13 cellular contexts compared by ENCODE assay signal in genomic region chr6:32202186-32202585, GRCh38. TPM values are rescaled to one million over a fixed set of nuclear protein-coding genes. Genes with fewer than 3 reads are reported as not detected.
DNase-seq lines count a peak whose midpoint lies in the region; ATAC-seq, FAIRE-seq and TF ChIP-seq lines count a peak whose summit lies in the region.
"Had no signal": no experiment of that assay in that cellular context is flagged by ENCODE, and none has a peak within 500 bp of the region (broad histone marks: within the 10 kb centered on the region; RNA-seq: fewer than 3 reads in every experiment).

No MANE protein-coding gene starts in this region.

- no peak for TF ChIP-seq RAD21 in HepG2 (CRISPR knock-in tag; IDR thresholded peaks at IDR 0.05)

- TF ChIP-seq EP300 in HepG2 (IDR thresholded peaks at IDR 0.05; ENCODE audit: low read depth in 2 of 2, low read length in 2 of 2): no peak
- no peak for TF ChIP-seq EP300 in HepG2 (CRISPR knock-in tag; IDR thresholded peaks at IDR 0.05; ENCODE audit: borderline replicate concordance)

- no peaks in the 10 kb centered on the region for H4K20me1 ChIP-seq in HepG2 (ENCODE audit: insufficient read depth, low read length)
- H4K20me1 ChIP-seq in osteoblast (ENCODE audit: insufficient read depth, low read length): no peaks in the 10 kb centered on the region
- H4K20me1 ChIP-seq: BLaER1 treated with 17β-estradiol and CSF1 and Interleukin-3, amounts not matched to agents 10 nM and 100 nM had no signal

- BruUV-seq in HepG2 (replicated peaks; lab: Mats Ljungman, UMichigan): no TSS peak

- H3K9me3 ChIP-seq in HepG2 (ENCODE audit: low read length) (no peaks in the 10 kb centered on the region), right lobe of liver (no peaks in the 10 kb centered on the region), SJCRH30 (replicated peaks) (no peaks in the 10 kb centered on the region), osteoblast (ENCODE audit: low read depth, low read length) (no peaks in the 10 kb centered on the region)

- DNase-seq in HepG2 (ENCODE audit: low spot score): no peak
- no peak for DNase-seq in right lobe of liver
- DNase-seq in SJCRH30: peak in 1 of 2 experiments; percentile 20
- peak; percentile 2 for DNase-seq in osteoblast (ENCODE audit: insufficient read length, low spot score, missing footprints)
- no peak for DNase-seq in dorsolateral prefrontal cortex
- no peak for DNase-seq in HEK293T (ENCODE audit: extremely low spot score)
- DNase-seq: ACHN; Calu3; CD4-positive, alpha-beta T cell; DMS 273 treated with DMSO at 0.1 percent for 48 hours had no signal

- H3K79me2 ChIP-seq in HepG2 (ENCODE audit: insufficient read depth, low read length) (no peaks in the 10 kb centered on the region), osteoblast (ENCODE audit: insufficient read depth, low read length) (no peaks in the 10 kb centered on the region)

- no peak overlapping the region for H3K9ac ChIP-seq in HepG2 (ENCODE audit: insufficient read depth, low read depth, low read length)
- H3K9ac ChIP-seq: BLaER1 treated with 17β-estradiol and CSF1 and Interleukin-3, amounts not matched to agents 10 nM and 100 nM had no signal

- in situ Hi-C loops in HepG2 (cut with HindIII; ENCODE audit: extremely low pct_ligation_motif_present, low pct_unique_long_range_greater_than_20kb): no loop called here

- H3K27me3 ChIP-seq in HepG2 (ENCODE audit: control insufficient read depth in 1 of 2, insufficient read depth in 2 of 2, low read length in 2 of 2): peaks cover 4 to 29% of the 10 kb centered on the region in 2 experiments; a peak in 4 of 5 replicates
- no peaks in the 10 kb centered on the region for H3K27me3 ChIP-seq in right lobe of liver
- H3K27me3 ChIP-seq in SJCRH30: no peaks in the 10 kb centered on the region
- peaks cover 5% of the 10 kb centered on the region for H3K27me3 ChIP-seq in osteoblast (ENCODE audit: insufficient read depth, low read length)
- H3K27me3 ChIP-seq in dorsolateral prefrontal cortex: no peaks in the 10 kb centered on the region
- H3K27me3 ChIP-seq: BLaER1 treated with 17β-estradiol and CSF1 and Interleukin-3, amounts not matched to agents 10 nM and 100 nM had no signal

- H3K4me2 ChIP-seq in HepG2 (ENCODE audit: low read depth, low read length) (no peak overlapping the region), osteoblast (ENCODE audit: insufficient read depth, low read length) (no peak overlapping the region)

- H2AFZ ChIP-seq in HepG2 (ENCODE audit: low read length) (no peak overlapping the region), osteoblast (ENCODE audit: low read length) (no peak overlapping the region)

- WGBS in HepG2 (ENCODE audit: low lambda C conversion rate): 50% methylated on average over 8 of the region's 9 CpGs
- 62% methylated on average over 3 of the region's 9 CpGs for WGBS in right lobe of liver (ENCODE audit: insufficient coverage, low coverage, low lambda C conversion rate, missing lambda C conversion rate)

- H3K4me3 ChIP-seq in HepG2 (replicated peaks in 1 of 3; ENCODE audit: insufficient read depth in 1 of 3, low read depth in 2 of 3, low read length in 3 of 3) (no peak overlapping the region), right lobe of liver (no peak overlapping the region), SJCRH30 (peak overlapping the region; percentile 17; the same call in 1 of the 2 replicates), osteoblast (ENCODE audit: insufficient read depth, low read length) (no peak overlapping the region), dorsolateral prefrontal cortex (no peak overlapping the region)
- H3K4me3 ChIP-seq: BLaER1 treated with 17β-estradiol and CSF1 and Interleukin-3, amounts not matched to agents 10 nM and 100 nM had no signal

- no peak overlapping the region for H3K27ac ChIP-seq in HepG2 (ENCODE audit: extremely low read length, insufficient read depth, low read length)
- H3K27ac ChIP-seq in right lobe of liver: no peak overlapping the region
- H3K27ac ChIP-seq in SJCRH30: peak overlapping the region; percentile 22
- no peak overlapping the region for H3K27ac ChIP-seq in osteoblast (ENCODE audit: low read depth, low read length)
- H3K27ac ChIP-seq in dorsolateral prefrontal cortex: no peak overlapping the region
- H3K27ac ChIP-seq: BLaER1 treated with 17β-estradiol and CSF1 and Interleukin-3, amounts not matched to agents 10 nM and 100 nM had no signal

- CTCF ChIA-PET in HepG2 (lab: Yijun Ruan, JAX; ENCODE audit: low intra/inter-chr PET ratio, low total read pairs) (no interaction called here), HEK293T (lab: Yijun Ruan, JAX) (no interaction called here)

- no peaks in the 10 kb centered on the region for H3K36me3 ChIP-seq in HepG2 (replicated peaks in 1 of 2; ENCODE audit: control insufficient read depth in 1 of 2, insufficient read depth in 2 of 2, low read length in 2 of 2)
- no peaks in the 10 kb centered on the region for H3K36me3 ChIP-seq in right lobe of liver
- no peaks in the 10 kb centered on the region for H3K36me3 ChIP-seq in SJCRH30
- no peaks in the 10 kb centered on the region for H3K36me3 ChIP-seq in osteoblast (ENCODE audit: insufficient read depth, low read length)
- H3K36me3 ChIP-seq: BLaER1 treated with 17β-estradiol and CSF1 and Interleukin-3, amounts not matched to agents 10 nM and 100 nM had no signal

- TF ChIP-seq CTCF in HepG2 (CRISPR knock-in tag; IDR thresholded peaks at IDR 0.05): no peak
- no peak for TF ChIP-seq CTCF in right lobe of liver (IDR thresholded peaks at IDR 0.05)
- no peak for TF ChIP-seq CTCF in osteoblast (IDR thresholded peaks at IDR 0.05; ENCODE audit: extremely low read depth, low read depth, low read length)
- TF ChIP-seq CTCF in dorsolateral prefrontal cortex (IDR thresholded peaks at IDR 0.05 in 54 of 56, conservative IDR thresholded peaks at IDR 0.05 in 2 of 56; ENCODE audit: low read depth in 1 of 56, partially characterized antibody in 56 of 56): no peak

- no peak for TF ChIP-seq POLR2A in HepG2 (IDR thresholded peaks at IDR 0.05; ENCODE audit: insufficient read depth in 1 of 2, low read depth in 2 of 2, low read length in 2 of 2)
- TF ChIP-seq POLR2A in right lobe of liver (IDR thresholded peaks at IDR 0.05): no peak

- FAIRE-seq in HepG2 (lab: Jason Lieb, UNC): no peak
- FAIRE-seq: H54 had no signal

- intact Hi-C loops in HepG2 (cut with micrococcal nuclease; ENCODE audit: unreplicated experiment) (no loop called here), right lobe of liver (cut with DNase I) (no loop called here), dorsolateral prefrontal cortex (cut with DNase I) (no loop called here)

- ATAC-seq in HepG2: no peak
- ATAC-seq in right lobe of liver: no peak
- ATAC-seq: HCT116 had no signal

- POLR2A ChIA-PET in HepG2 (lab: Yijun Ruan, JAX): no interaction called here
- POLR2A ChIA-PET in HEK293T (lab: Yijun Ruan, JAX): interaction anchor here (1.6 kb wide), 1 partner anchor 25 kb away, joined by 4 read pairs; no protein-coding TSS in a partner anchor

- peaks cover 21% of the 10 kb centered on the region for H3K4me1 ChIP-seq in HepG2 (ENCODE audit: insufficient read depth, low read length)
- peaks cover 0 to 1% (median 0%) of the 10 kb centered on the region in 4 donors for H3K4me1 ChIP-seq in right lobe of liver
- peaks cover 31% of the 10 kb centered on the region for H3K4me1 ChIP-seq in SJCRH30
- H3K4me1 ChIP-seq in osteoblast (ENCODE audit: insufficient read depth, low read length): peaks cover 3% of the 10 kb centered on the region

RNA-seq across cellular contexts. Expression of gene GPSM3, which starts 9.7 kb away (rescaled TPM):
- total RNA-seq in HepG2 (2016; rRNA removed; fragmentation: Illumina TruSeq; extraction: Trizol) (0.18 and 0.27 TPM in 2 replicates), right lobe of liver (1 to 10 TPM; 3.7 to 9.2 (median 5.7) TPM), osteoblast (0.88 and 1.1 TPM in 2 replicates), dorsolateral prefrontal cortex (10 to 100 TPM in 27 of 120 experiments, 1 to 10 TPM in 92, under 1 TPM in 1; 0.87 to 23.5 (median 7.2) TPM)
- 0.44 and 0.81 TPM in 2 replicates for total RNA-seq in HepG2 (2016; cell fraction: cytosol; rRNA removed; fragmentation: Illumina TruSeq; extraction: Trizol; ENCODE audit: low read depth)
- 0.22 and 0.37 TPM in 2 replicates for total RNA-seq in HepG2 (2016; cell fraction: insoluble cytoplasmic fraction; rRNA removed; fragmentation: Illumina TruSeq; extraction: Trizol)
- 0.56 and 0.86 TPM in 2 replicates for total RNA-seq in HepG2 (2016; cell fraction: membrane; rRNA removed; fragmentation: Illumina TruSeq; extraction: Trizol)
- total RNA-seq in HepG2 (2016; cell fraction: nucleus; rRNA removed; fragmentation: Illumina TruSeq; extraction: Trizol): 0.37 TPM in 1 of 2 replicates, not detected in the other
- 6.2 and 7.5 TPM in 2 replicates for polyA plus RNA-seq in HepG2 (2011; rRNA removed)
- polyA plus RNA-seq in HepG2 (2011; cell fraction: cytosol; rRNA removed): 4.7 and 5.8 TPM in 2 replicates
- 5.9 and 6.0 TPM in 2 replicates for polyA plus RNA-seq in HepG2 (2011; cell fraction: nucleus; rRNA removed)
- 3.3 and 4.1 TPM in 2 replicates for polyA plus RNA-seq in HepG2 (2012)
- 0.46 and 0.87 TPM in 2 replicates for polyA plus RNA-seq in HepG2 (2016; cell fraction: cytosol; fragmentation: Illumina TruSeq; extraction: Trizol; ENCODE audit: low read depth)
- polyA plus RNA-seq in HepG2 (2016; cell fraction: insoluble cytoplasmic fraction; fragmentation: Illumina TruSeq; extraction: Trizol; ENCODE audit: low read depth): 0.22 and 0.38 TPM in 2 replicates
- polyA plus RNA-seq in HepG2 (2016; cell fraction: membrane; fragmentation: Illumina TruSeq; extraction: Trizol; ENCODE audit: low read depth): 0.89 and 1.0 TPM in 2 replicates
- 0.45 and 0.55 TPM in 2 replicates for polyA plus RNA-seq in HepG2 (2016; cell fraction: nucleus; fragmentation: Illumina TruSeq; extraction: Trizol; ENCODE audit: insufficient read depth, low read depth)
- 0.42 and 2.7 TPM in 2 replicates for polyA minus RNA-seq in HepG2 (2011; rRNA and poly(A)+ RNA removed; ENCODE audit: low replicate concordance)
- 1.2 and 1.7 TPM in 2 replicates for polyA minus RNA-seq in HepG2 (2011; cell fraction: cytosol; rRNA and poly(A)+ RNA removed)
- polyA minus RNA-seq in HepG2 (2011; cell fraction: nucleus; rRNA and poly(A)+ RNA removed): 1.3 and 1.9 TPM in 2 replicates
- 2.8 and 3.6 TPM in 2 replicates for total RNA-seq in SJCRH30 (2014; rRNA removed; shearing (Covaris generic))

RNA-seq across cellular contexts. Expression of gene PBX2, which starts 12.2 kb away (rescaled TPM):
- total RNA-seq in HepG2 (2016; rRNA removed; fragmentation: Illumina TruSeq; extraction: Trizol): 42.3 and 45.2 TPM in 2 replicates
- 12.1 and 13.1 TPM in 2 replicates for total RNA-seq in HepG2 (2016; cell fraction: cytosol; rRNA removed; fragmentation: Illumina TruSeq; extraction: Trizol; ENCODE audit: low read depth)
- 42.9 and 44.9 TPM in 2 replicates for total RNA-seq in HepG2 (2016; cell fraction: insoluble cytoplasmic fraction; rRNA removed; fragmentation: Illumina TruSeq; extraction: Trizol)
- total RNA-seq in HepG2 (2016; cell fraction: membrane; rRNA removed; fragmentation: Illumina TruSeq; extraction: Trizol): 41.6 and 42.9 TPM in 2 replicates
- total RNA-seq in HepG2 (2016; cell fraction: nucleus; rRNA removed; fragmentation: Illumina TruSeq; extraction: Trizol): 25.7 and 31.6 TPM in 2 replicates
- polyA plus RNA-seq in HepG2 (2011; rRNA removed): 77.8 and 102 TPM in 2 replicates
- 64.6 and 73.5 TPM in 2 replicates for polyA plus RNA-seq in HepG2 (2011; cell fraction: cytosol; rRNA removed)
- polyA plus RNA-seq in HepG2 (2011; cell fraction: nucleus; rRNA removed): 182 TPM in 2 replicates
- polyA plus RNA-seq in HepG2 (2012): 59.3 and 64.5 TPM in 2 replicates
- polyA plus RNA-seq in HepG2 (2016; cell fraction: cytosol; fragmentation: Illumina TruSeq; extraction: Trizol; ENCODE audit: low read depth): 13.4 and 14.0 TPM in 2 replicates
- polyA plus RNA-seq in HepG2 (2016; cell fraction: insoluble cytoplasmic fraction; fragmentation: Illumina TruSeq; extraction: Trizol; ENCODE audit: low read depth): 65.7 and 70.8 TPM in 2 replicates
- 43.5 and 44.8 TPM in 2 replicates for polyA plus RNA-seq in HepG2 (2016; cell fraction: membrane; fragmentation: Illumina TruSeq; extraction: Trizol; ENCODE audit: low read depth)
- polyA plus RNA-seq in HepG2 (2016; cell fraction: nucleus; fragmentation: Illumina TruSeq; extraction: Trizol; ENCODE audit: insufficient read depth, low read depth): 91.8 and 101 TPM in 2 replicates
- polyA minus RNA-seq in HepG2 (2011; rRNA and poly(A)+ RNA removed; ENCODE audit: low replicate concordance): 42.4 and 74.2 TPM in 2 replicates
- 34.8 and 36.8 TPM in 2 replicates for polyA minus RNA-seq in HepG2 (2011; cell fraction: cytosol; rRNA and poly(A)+ RNA removed)
- 46.7 and 47.1 TPM in 2 replicates for polyA minus RNA-seq in HepG2 (2011; cell fraction: nucleus; rRNA and poly(A)+ RNA removed)
- total RNA-seq in right lobe of liver: 10 to 100 TPM; 15.5 to 29.5 (median 24.3) TPM
- 39.4 and 41.7 TPM in 2 replicates for total RNA-seq in SJCRH30 (2014; rRNA removed; shearing (Covaris generic))
- total RNA-seq in osteoblast: 17.4 and 18.6 TPM in 2 replicates
- 10 to 100 TPM; 42.9 to 89.4 (median 59.4) TPM for total RNA-seq in dorsolateral prefrontal cortex

RNA-seq across cellular contexts. Expression of gene AGER, which starts 18.1 kb away (rescaled TPM):
- 0.41 and 1.9 TPM in 2 replicates for total RNA-seq in HepG2 (2016; rRNA removed; fragmentation: Illumina TruSeq; extraction: Trizol)
- 2.6 and 2.7 TPM in 2 replicates for total RNA-seq in HepG2 (2016; cell fraction: cytosol; rRNA removed; fragmentation: Illumina TruSeq; extraction: Trizol; ENCODE audit: low read depth)
- 0.62 and 1.6 TPM in 2 replicates for total RNA-seq in HepG2 (2016; cell fraction: insoluble cytoplasmic fraction; rRNA removed; fragmentation: Illumina TruSeq; extraction: Trizol)
- 1.0 and 1.2 TPM in 2 replicates for total RNA-seq in HepG2 (2016; cell fraction: membrane; rRNA removed; fragmentation: Illumina TruSeq; extraction: Trizol)
- 2.8 and 4.0 TPM in 2 replicates for total RNA-seq in HepG2 (2016; cell fraction: nucleus; rRNA removed; fragmentation: Illumina TruSeq; extraction: Trizol)
- polyA plus RNA-seq in HepG2 (2011; rRNA removed): 5.1 and 5.7 TPM in 2 replicates
- 0.83 and 1.4 TPM in 2 replicates for polyA plus RNA-seq in HepG2 (2011; cell fraction: cytosol; rRNA removed)
- polyA plus RNA-seq in HepG2 (2011; cell fraction: nucleus; rRNA removed): 50.1 and 67.3 TPM in 2 replicates
- polyA plus RNA-seq in HepG2 (2012): 8.4 and 12.5 TPM in 2 replicates
- polyA plus RNA-seq in HepG2 (2016; cell fraction: cytosol; fragmentation: Illumina TruSeq; extraction: Trizol; ENCODE audit: low read depth): 1.2 and 1.8 TPM in 2 replicates
- 0.76 and 1.1 TPM in 2 replicates for polyA plus RNA-seq in HepG2 (2016; cell fraction: insoluble cytoplasmic fraction; fragmentation: Illumina TruSeq; extraction: Trizol; ENCODE audit: low read depth)
- polyA plus RNA-seq in HepG2 (2016; cell fraction: membrane; fragmentation: Illumina TruSeq; extraction: Trizol; ENCODE audit: low read depth): 1.5 and 1.9 TPM in 2 replicates
- 22.5 and 29.9 TPM in 2 replicates for polyA plus RNA-seq in HepG2 (2016; cell fraction: nucleus; fragmentation: Illumina TruSeq; extraction: Trizol; ENCODE audit: insufficient read depth, low read depth)
- 1.0 and 1.1 TPM in 2 replicates for polyA minus RNA-seq in HepG2 (2011; rRNA and poly(A)+ RNA removed; ENCODE audit: low replicate concordance)
- not detected in 2 replicates for polyA minus RNA-seq in HepG2 (2011; cell fraction: cytosol; rRNA and poly(A)+ RNA removed)
- polyA minus RNA-seq in HepG2 (2011; cell fraction: nucleus; rRNA and poly(A)+ RNA removed): 5.3 and 9.2 TPM in 2 replicates
- total RNA-seq in right lobe of liver: 1 to 10 TPM in 4 of 6 experiments, under 1 TPM in 2; 0.81 to 3.4 (median 1.8) TPM
- 0.71 and 1.4 TPM in 2 replicates for total RNA-seq in SJCRH30 (2014; rRNA removed; shearing (Covaris generic))
- total RNA-seq in osteoblast: under 0.01 TPM in 2 replicates
- total RNA-seq in dorsolateral prefrontal cortex: 10 to 100 TPM in 1 of 120 experiments, 1 to 10 TPM in 119; 1.6 to 11.4 (median 5.2) TPM

RNA-seq across cellular contexts. Expression of gene NOTCH4, which starts 21.7 kb away (rescaled TPM):
- total RNA-seq in HepG2 (2016; rRNA removed; fragmentation: Illumina TruSeq; extraction: Trizol) (0.51 and 0.66 TPM in 2 replicates), right lobe of liver (10 to 100 TPM in 2 of 6 experiments, 1 to 10 TPM in 4; 6.6 to 16.5 (median 8.9) TPM), osteoblast (0.59 and 1.1 TPM in 2 replicates), dorsolateral prefrontal cortex (10 to 100 TPM; 12.7 to 40.3 (median 20.8) TPM)
- total RNA-seq in HepG2 (2016; cell fraction: cytosol; rRNA removed; fragmentation: Illumina TruSeq; extraction: Trizol; ENCODE audit: low read depth): 0.26 and 0.81 TPM in 2 replicates
- 0.55 and 0.93 TPM in 2 replicates for total RNA-seq in HepG2 (2016; cell fraction: insoluble cytoplasmic fraction; rRNA removed; fragmentation: Illumina TruSeq; extraction: Trizol)
- 0.71 and 0.93 TPM in 2 replicates for total RNA-seq in HepG2 (2016; cell fraction: membrane; rRNA removed; fragmentation: Illumina TruSeq; extraction: Trizol)
- 0.44 and 0.78 TPM in 2 replicates for total RNA-seq in HepG2 (2016; cell fraction: nucleus; rRNA removed; fragmentation: Illumina TruSeq; extraction: Trizol)
- 0.83 and 1.2 TPM in 2 replicates for polyA plus RNA-seq in HepG2 (2011; rRNA removed)
- 0.86 and 1.1 TPM in 2 replicates for polyA plus RNA-seq in HepG2 (2011; cell fraction: cytosol; rRNA removed)
- polyA plus RNA-seq in HepG2 (2011; cell fraction: nucleus; rRNA removed): 0.84 and 1.4 TPM in 2 replicates
- 0.75 and 0.96 TPM in 2 replicates for polyA plus RNA-seq in HepG2 (2012)
- 0.28 and 0.36 TPM in 2 replicates for polyA plus RNA-seq in HepG2 (2016; cell fraction: cytosol; fragmentation: Illumina TruSeq; extraction: Trizol; ENCODE audit: low read depth)
- polyA plus RNA-seq in HepG2 (2016; cell fraction: insoluble cytoplasmic fraction; fragmentation: Illumina TruSeq; extraction: Trizol; ENCODE audit: low read depth): 0.58 and 0.83 TPM in 2 replicates
- 0.45 and 0.56 TPM in 2 replicates for polyA plus RNA-seq in HepG2 (2016; cell fraction: membrane; fragmentation: Illumina TruSeq; extraction: Trizol; ENCODE audit: low read depth)
- polyA plus RNA-seq in HepG2 (2016; cell fraction: nucleus; fragmentation: Illumina TruSeq; extraction: Trizol; ENCODE audit: insufficient read depth, low read depth): 0.87 and 1.6 TPM in 2 replicates
- polyA minus RNA-seq in HepG2 (2011; rRNA and poly(A)+ RNA removed; ENCODE audit: low replicate concordance): 0.23 and 0.96 TPM in 2 replicates
- polyA minus RNA-seq in HepG2 (2011; cell fraction: cytosol; rRNA and poly(A)+ RNA removed): 0.70 TPM in 1 of 2 replicates, not detected in the other
- polyA minus RNA-seq in HepG2 (2011; cell fraction: nucleus; rRNA and poly(A)+ RNA removed): 1.5 and 3.9 TPM in 2 replicates
- total RNA-seq in SJCRH30 (2014; rRNA removed; shearing (Covaris generic)): 4.1 and 4.9 TPM in 2 replicates

RNA-seq across cellular contexts. Expression of gene RNF5, which starts 24.0 kb away (rescaled TPM):
- total RNA-seq in HepG2 (2016; rRNA removed; fragmentation: Illumina TruSeq; extraction: Trizol): 98.0 and 107 TPM in 2 replicates
- 51.1 and 51.5 TPM in 2 replicates for total RNA-seq in HepG2 (2016; cell fraction: cytosol; rRNA removed; fragmentation: Illumina TruSeq; extraction: Trizol; ENCODE audit: low read depth)
- 100 and 113 TPM in 2 replicates for total RNA-seq in HepG2 (2016; cell fraction: insoluble cytoplasmic fraction; rRNA removed; fragmentation: Illumina TruSeq; extraction: Trizol)
- 81.3 and 84.1 TPM in 2 replicates for total RNA-seq in HepG2 (2016; cell fraction: membrane; rRNA removed; fragmentation: Illumina TruSeq; extraction: Trizol)
- total RNA-seq in HepG2 (2016; cell fraction: nucleus; rRNA removed; fragmentation: Illumina TruSeq; extraction: Trizol): 38.9 and 40.1 TPM in 2 replicates
- polyA plus RNA-seq in HepG2 (2011; rRNA removed): 117 and 131 TPM in 2 replicates
- polyA plus RNA-seq in HepG2 (2011; cell fraction: cytosol; rRNA removed): 180 and 181 TPM in 2 replicates
- polyA plus RNA-seq in HepG2 (2011; cell fraction: nucleus; rRNA removed): 49.7 and 51.1 TPM in 2 replicates
- 124 and 133 TPM in 2 replicates for polyA plus RNA-seq in HepG2 (2012)
- polyA plus RNA-seq in HepG2 (2016; cell fraction: cytosol; fragmentation: Illumina TruSeq; extraction: Trizol; ENCODE audit: low read depth): 72.5 TPM in 2 replicates
- 150 and 151 TPM in 2 replicates for polyA plus RNA-seq in HepG2 (2016; cell fraction: insoluble cytoplasmic fraction; fragmentation: Illumina TruSeq; extraction: Trizol; ENCODE audit: low read depth)
- 109 and 112 TPM in 2 replicates for polyA plus RNA-seq in HepG2 (2016; cell fraction: membrane; fragmentation: Illumina TruSeq; extraction: Trizol; ENCODE audit: low read depth)
- polyA plus RNA-seq in HepG2 (2016; cell fraction: nucleus; fragmentation: Illumina TruSeq; extraction: Trizol; ENCODE audit: insufficient read depth, low read depth): 75.3 and 76.6 TPM in 2 replicates
- polyA minus RNA-seq in HepG2 (2011; rRNA and poly(A)+ RNA removed; ENCODE audit: low replicate concordance): 64.0 and 99.2 TPM in 2 replicates
- polyA minus RNA-seq in HepG2 (2011; cell fraction: cytosol; rRNA and poly(A)+ RNA removed): 36.3 and 44.2 TPM in 2 replicates
- 16.9 and 18.9 TPM in 2 replicates for polyA minus RNA-seq in HepG2 (2011; cell fraction: nucleus; rRNA and poly(A)+ RNA removed)
- total RNA-seq in right lobe of liver: 10 to 100 TPM; 50.5 to 90.4 (median 60.9) TPM
- total RNA-seq in SJCRH30 (2014; rRNA removed; shearing (Covaris generic)): 60.0 and 63.7 TPM in 2 replicates
- 25.3 and 32.9 TPM in 2 replicates for total RNA-seq in osteoblast
- total RNA-seq in dorsolateral prefrontal cortex: 10 to 100 TPM; 34.1 to 70.5 (median 51.5) TPM
